Comparison of ENCODE assay signal across 8 cellular contexts in the genomic region with DNA sequence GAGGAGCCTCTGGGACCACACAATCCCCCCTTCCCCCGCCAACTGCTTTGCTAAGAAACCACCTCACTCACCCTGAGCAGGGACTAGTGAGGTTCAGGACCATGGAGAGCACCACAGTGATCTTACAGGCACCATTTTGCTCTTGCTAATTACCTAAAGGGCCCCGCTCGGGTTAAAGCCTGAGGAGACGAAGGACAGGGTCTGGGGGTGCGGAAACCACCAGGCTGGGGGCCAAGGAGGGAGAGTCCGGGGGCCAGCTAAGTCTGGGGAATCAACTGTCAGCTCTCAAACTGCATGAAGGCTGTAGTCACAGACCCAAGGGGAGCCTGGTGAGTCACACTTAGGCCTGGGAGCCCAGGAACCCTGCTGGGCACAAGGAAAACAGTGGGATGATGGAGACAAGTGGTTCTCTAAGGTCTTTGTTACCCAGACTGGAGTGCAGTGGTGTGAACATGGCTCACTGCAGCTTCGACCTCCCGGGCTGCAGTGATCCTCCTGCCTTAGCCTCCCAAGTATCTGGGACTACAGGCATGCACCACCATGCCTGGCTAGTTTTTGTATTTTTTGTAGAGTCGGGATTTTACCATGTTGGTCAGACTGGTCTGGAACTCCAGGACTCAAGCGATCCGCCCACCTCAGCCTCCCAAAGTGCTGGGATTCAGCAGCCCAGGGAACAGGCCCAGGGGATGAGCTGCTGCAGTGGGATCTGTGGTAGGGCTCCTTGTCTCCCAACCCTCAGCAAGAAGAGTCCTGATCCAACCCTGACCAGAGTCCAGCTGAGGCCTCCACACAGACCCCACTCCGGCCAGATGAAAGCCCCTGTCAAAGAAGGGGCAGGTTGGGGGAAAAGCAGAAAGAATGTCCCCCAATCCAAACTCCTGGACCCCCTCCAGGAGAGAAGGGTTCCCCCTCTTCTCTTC.
DNase-seq lines count a peak whose midpoint lies in the region; ATAC-seq and TF ChIP-seq lines count a peak whose summit lies in the region.

No MANE protein-coding gene starts in this region.

- no peaks in the 10 kb centered on the region for H3K27me3 ChIP-seq in MG63

- H3K4me1 Mint-ChIP-seq in activated T-cell treated with anti-CD3 and anti-CD28 coated beads, Interleukin-2, amount 50 U/mL, for 72 hours (ENCODE audit: low read depth): no peaks in the 10 kb centered on the region

- no peaks in the 10 kb centered on the region for H3K9me3 ChIP-seq in MG63

- no peak overlapping the region for H3K4me3 Mint-ChIP-seq in activated T-cell treated with anti-CD3 and anti-CD28 coated beads, Interleukin-2, amount 50 U/mL, for 72 hours

- no peak for TF ChIP-seq CTCF in GM10248 (IDR thresholded peaks at IDR 0.05; ENCODE audit: control extremely low read depth, extremely low read depth, low read depth, missing control alignments)

- POLR2A ChIA-PET in GM10248 (lab: Yijun Ruan, JAX): interaction anchor here (0.5 kb wide), 1 partner anchor 574 kb away, joined by 4 read pairs; no protein-coding TSS in a partner anchor

- no peaks in the 10 kb centered on the region for H3K36me3 ChIP-seq in MG63

- DNase-seq in GM10248 (ENCODE audit: extremely low spot score) (peak; percentile 76), MG63 (peak; percentile 45), hepatic stellate cell (ENCODE audit: low spot score) (peak; percentile 67), NCI-H1436 (lab: John Stamatoyannopoulos, UW) (no peak)
- DNase-seq in activated T-cell treated with anti-CD3 and anti-CD28 coated beads, Interleukin-2, amount 50 U/mL, for 72 hours: peak; percentile 45 to 46
- peak; percentile 55 for DNase-seq in stimulated activated CD8-positive, alpha-beta memory T cell treated with anti-CD3 and anti-CD28 coated beads, Interleukin-4, amount 100 ng/mL, for 48 hours

- H3K27me3 Mint-ChIP-seq in activated T-cell treated with anti-CD3 and anti-CD28 coated beads, Interleukin-2, amount 50 U/mL, for 72 hours (ENCODE audit: low read depth): peaks cover 16% of the 10 kb centered on the region

- no peaks in the 10 kb centered on the region for H3K36me3 Mint-ChIP-seq in activated T-cell treated with anti-CD3 and anti-CD28 coated beads, Interleukin-2, amount 50 U/mL, for 72 hours (ENCODE audit: insufficient read depth in 2 of 2)

- CTCF ChIA-PET in GM10248 (lab: Yijun Ruan, JAX): no interaction called here

- H3K4me3 ChIP-seq in MG63: no peak overlapping the region

- no peak overlapping the region for H3K27ac Mint-ChIP-seq in activated T-cell treated with anti-CD3 and anti-CD28 coated beads, Interleukin-2, amount 50 U/mL, for 72 hours

- no peak for ATAC-seq in activated T-cell treated with anti-CD3 and anti-CD28 coated beads, Interleukin-2, amount 50 U/mL, for 72 hours (replicated peaks in 1 of 2)
- no peak for ATAC-seq in GM18498 (IDR thresholded peaks at IDR 0.05; ENCODE audit: unreplicated experiment)
- no peak for ATAC-seq in HG03442 (IDR thresholded peaks at IDR 0.05; ENCODE audit: unreplicated experiment)

- no peaks in the 10 kb centered on the region for H3K9me3 Mint-ChIP-seq in activated T-cell treated with anti-CD3 and anti-CD28 coated beads, Interleukin-2, amount 50 U/mL, for 72 hours
